ENCODE assay signal across 8 cellular contexts in the genomic region with DNA sequence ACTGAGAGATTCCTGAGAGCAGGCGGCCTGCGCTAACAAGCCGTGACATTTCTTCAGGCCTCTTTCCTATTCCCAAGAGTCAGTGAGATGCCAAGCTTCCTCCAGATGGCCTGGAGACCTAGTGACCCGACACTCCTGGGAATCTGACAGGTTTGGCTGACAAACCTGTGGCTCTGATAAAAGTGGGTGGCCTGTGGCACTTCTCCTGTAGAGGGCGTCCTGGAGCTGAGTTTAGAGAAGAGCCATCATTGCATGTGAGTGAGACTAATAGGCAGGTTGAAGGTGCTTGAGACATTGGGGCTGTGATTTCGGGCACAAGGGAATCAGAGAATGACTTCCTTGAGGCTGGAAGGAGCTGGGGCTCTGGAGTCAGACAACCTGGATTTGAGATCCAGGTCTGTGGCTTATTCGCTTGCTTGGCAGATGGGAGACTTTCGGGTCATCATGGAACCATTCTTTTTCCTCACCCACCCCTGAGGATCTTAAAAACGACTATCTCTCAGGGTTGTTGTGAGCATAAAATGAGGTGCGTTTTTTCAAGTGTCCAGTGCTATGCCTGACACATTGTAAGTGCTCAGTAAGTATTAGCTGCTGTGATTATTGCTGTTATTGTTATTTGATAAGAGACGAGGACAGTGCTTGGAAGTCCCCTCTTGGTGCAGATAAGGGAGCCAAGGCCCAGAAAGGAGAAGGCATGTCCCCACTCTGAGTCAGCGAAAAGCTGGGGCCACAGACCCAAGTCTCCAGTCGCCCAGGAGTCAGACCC.
DNase-seq lines count a peak whose midpoint lies in the region; ATAC-seq, FAIRE-seq and TF ChIP-seq lines count a peak whose summit lies in the region.

No MANE protein-coding gene starts in this region.

- no peak for TF ChIP-seq EP300 in esophagus muscularis mucosa (IDR thresholded peaks at IDR 0.05)

- no peaks in the 10 kb centered on the region for H3K9me3 ChIP-seq in keratinocyte (ENCODE audit: control insufficient read depth, low read depth, low read length)
- H3K9me3 ChIP-seq in esophagus muscularis mucosa: no peaks in the 10 kb centered on the region

- peak; percentile 45 for DNase-seq in activated CD8-positive, alpha-beta memory T cell treated with anti-CD3 and anti-CD28 coated beads, Interleukin-2, amount 10 ng/mL, durations not matched to agents 7 days and 5 days
- no peak for DNase-seq in activated CD8-positive, alpha-beta memory T cell treated with anti-CD3 and anti-CD28 coated beads, Interleukin-2, amount 50 U/mL, for 4 hours
- DNase-seq in KBM-7 (peak; percentile 67), keratinocyte (ENCODE audit: low read depth, low spot score) (no peak), C1 segment of cervical spinal cord (lab: John Stamatoyannopoulos, UW) (no peak), esophagus muscularis mucosa (ENCODE audit: extremely low spot score) (no peak)
- peak; percentile 42 for DNase-seq in activated CD4-positive, alpha-beta memory T cell treated with anti-CD3 and anti-CD28 coated beads, Interleukin-2, amount 10 ng/mL, durations not matched to agents 7 days and 5 days

- CTCF ChIA-PET in activated CD8-positive, alpha-beta memory T cell treated with anti-CD3 and anti-CD28 coated beads, Interleukin-2, amount 10 ng/mL, durations not matched to agents 7 days and 5 days (lab: Charles Lee): interaction anchor here (0.9 to 1.9 kb wide), 2 partner anchors 105 to 261 kb away, joined by 4 to 6 read pairs; no protein-coding TSS in a partner anchor
- CTCF ChIA-PET in activated CD4-positive, alpha-beta memory T cell treated with anti-CD3 and anti-CD28 coated beads, Interleukin-2, amount 10 ng/mL, durations not matched to agents 7 days and 5 days (lab: Charles Lee): interaction anchor here (2.4 kb wide), 1 partner anchor 261 kb away, joined by 9 read pairs; no protein-coding TSS in a partner anchor

- no peak for FAIRE-seq in keratinocyte (lab: Jason Lieb, UNC)

- no peaks in the 10 kb centered on the region for H4K20me1 ChIP-seq in keratinocyte (ENCODE audit: control insufficient read depth, extremely low read depth, insufficient read depth, low read length)

- dilution Hi-C loops in keratinocyte (cut with MboI; ENCODE audit: extremely low pct_ligation_motif_present, low sequenced_read_pairs): no loop called here

- TF ChIP-seq CTCF in keratinocyte (optimal IDR thresholded peaks at IDR 0.05 in 1 of 3, IDR thresholded peaks at IDR 0.05 in 1 of 3, conservative IDR thresholded peaks at IDR 0.05 in 1 of 3; ENCODE audit: extremely low read depth in 1 of 3, insufficient read depth in 2 of 3, low read length in 3 of 3): peak; percentile 73 to 77 (median 74)
- TF ChIP-seq CTCF in esophagus muscularis mucosa (IDR thresholded peaks at IDR 0.05): peak in 1 of 3 experiments; percentile 20

- H3K4me3 ChIP-seq in keratinocyte (ENCODE audit: control insufficient read depth in 2 of 3, extremely low read depth in 1 of 3, insufficient read depth in 2 of 3, low read depth in 1 of 3, low read length in 3 of 3) (no peak overlapping the region), esophagus muscularis mucosa (no peak overlapping the region)

- peak; percentile 39 for ATAC-seq in activated CD8-positive, alpha-beta memory T cell treated with anti-CD3 and anti-CD28 coated beads, Interleukin-2, amount 10 ng/mL, durations not matched to agents 7 days and 5 days
- no peak for ATAC-seq in GM18502 (IDR thresholded peaks at IDR 0.05; ENCODE audit: poor library complexity, unreplicated experiment)

- no peaks in the 10 kb centered on the region for H3K79me2 ChIP-seq in keratinocyte (ENCODE audit: control insufficient read depth, insufficient read depth, low read length)

- H3K27ac Mint-ChIP-seq in activated CD8-positive, alpha-beta memory T cell treated with anti-CD3 and anti-CD28 coated beads, Interleukin-2, amount 10 ng/mL, durations not matched to agents 7 days and 5 days: no peak overlapping the region
- no peak overlapping the region for H3K27ac Mint-ChIP-seq in activated CD4-positive, alpha-beta memory T cell treated with anti-CD3 and anti-CD28 coated beads, Interleukin-2, amount 10 ng/mL, durations not matched to agents 7 days and 5 days

- H3K27me3 ChIP-seq in keratinocyte (ENCODE audit: control insufficient read depth, extremely low read depth, insufficient read depth, low read length) (no peaks in the 10 kb centered on the region), esophagus muscularis mucosa (peaks cover 0 to 8% (median 0%) of the 10 kb centered on the region in 4 donors)

- intact Hi-C loops in esophagus muscularis mucosa (cut with DNase I): no loop called here

- in situ Hi-C loops in KBM-7 (cut with MboI; ENCODE audit: low pct_unique_long_range_greater_than_20kb, low sequenced_read_pairs): no loop called here

- H3K4me3 Mint-ChIP-seq in activated CD8-positive, alpha-beta memory T cell treated with anti-CD3 and anti-CD28 coated beads, Interleukin-2, amount 10 ng/mL, durations not matched to agents 7 days and 5 days: no peak overlapping the region
- no peak overlapping the region for H3K4me3 Mint-ChIP-seq in activated CD4-positive, alpha-beta memory T cell treated with anti-CD3 and anti-CD28 coated beads, Interleukin-2, amount 10 ng/mL, durations not matched to agents 7 days and 5 days

- H3K27me3 Mint-ChIP-seq in activated CD8-positive, alpha-beta memory T cell treated with anti-CD3 and anti-CD28 coated beads, Interleukin-2, amount 10 ng/mL, durations not matched to agents 7 days and 5 days: peaks cover 19% of the 10 kb centered on the region
- H3K27me3 Mint-ChIP-seq in activated CD4-positive, alpha-beta memory T cell treated with anti-CD3 and anti-CD28 coated beads, Interleukin-2, amount 10 ng/mL, durations not matched to agents 7 days and 5 days: peaks cover 15% of the 10 kb centered on the region

- H3K9ac ChIP-seq in keratinocyte (ENCODE audit: control insufficient read depth, extremely low read depth, insufficient read depth, low read length): no peak overlapping the region

- H3K9me3 Mint-ChIP-seq in activated CD8-positive, alpha-beta memory T cell treated with anti-CD3 and anti-CD28 coated beads, Interleukin-2, amount 10 ng/mL, durations not matched to agents 7 days and 5 days (ENCODE audit: low read depth): no peaks in the 10 kb centered on the region
- H3K9me3 Mint-ChIP-seq in activated CD4-positive, alpha-beta memory T cell treated with anti-CD3 and anti-CD28 coated beads, Interleukin-2, amount 10 ng/mL, durations not matched to agents 7 days and 5 days: no peaks in the 10 kb centered on the region

- H3K27ac ChIP-seq in keratinocyte (ENCODE audit: control insufficient read depth, insufficient read depth, low read length) (no peak overlapping the region), esophagus muscularis mucosa (replicated peaks in 1 of 4) (no peak overlapping the region)

- H3K9me1 ChIP-seq in keratinocyte (ENCODE audit: control insufficient read depth, extremely low read depth, insufficient read depth, low read length): no peaks in the 10 kb centered on the region

- no peak overlapping the region for H2AFZ ChIP-seq in keratinocyte (ENCODE audit: control insufficient read depth, low read length)

- no peaks in the 10 kb centered on the region for H3K36me3 ChIP-seq in keratinocyte (ENCODE audit: control insufficient read depth in 2 of 2, extremely low read depth in 1 of 2, insufficient read depth in 2 of 2, low read length in 2 of 2)
- H3K36me3 ChIP-seq in esophagus muscularis mucosa: no peaks in the 10 kb centered on the region

- H3K4me1 Mint-ChIP-seq in activated CD8-positive, alpha-beta memory T cell treated with anti-CD3 and anti-CD28 coated beads, Interleukin-2, amount 10 ng/mL, durations not matched to agents 7 days and 5 days: no peaks in the 10 kb centered on the region
- no peaks in the 10 kb centered on the region for H3K4me1 Mint-ChIP-seq in activated CD4-positive, alpha-beta memory T cell treated with anti-CD3 and anti-CD28 coated beads, Interleukin-2, amount 10 ng/mL, durations not matched to agents 7 days and 5 days

- no peak overlapping the region for H3K4me2 ChIP-seq in keratinocyte (ENCODE audit: control insufficient read depth, extremely low read depth, insufficient read depth, low read depth, low read length)

- WGBS in esophagus muscularis mucosa: 60% methylated on average over 13 of the region's 13 CpGs

- no peak for TF ChIP-seq POLR2A in esophagus muscularis mucosa (IDR thresholded peaks at IDR 0.05; ENCODE audit: low read depth)

- H3K36me3 Mint-ChIP-seq in activated CD8-positive, alpha-beta memory T cell treated with anti-CD3 and anti-CD28 coated beads, Interleukin-2, amount 10 ng/mL, durations not matched to agents 7 days and 5 days: no peaks in the 10 kb centered on the region
- H3K36me3 Mint-ChIP-seq in activated CD4-positive, alpha-beta memory T cell treated with anti-CD3 and anti-CD28 coated beads, Interleukin-2, amount 10 ng/mL, durations not matched to agents 7 days and 5 days (ENCODE audit: low read depth): no peaks in the 10 kb centered on the region

- POLR2A ChIA-PET in activated CD4-positive, alpha-beta memory T cell treated with anti-CD3 and anti-CD28 coated beads, Interleukin-2, amount 10 ng/mL, durations not matched to agents 7 days and 5 days (lab: Charles Lee): no interaction called here

- no peaks in the 10 kb centered on the region for H3K4me1 ChIP-seq in keratinocyte (ENCODE audit: control insufficient read depth, extremely low read depth, insufficient read depth, low read length)
- H3K4me1 ChIP-seq in esophagus muscularis mucosa: no peaks in the 10 kb centered on the region

Comparison
In these comparisons a context has a peak if more than half of its experiments do, and no peak if none do; other contexts are left out.
1. DNase-seq: peak in activated CD8-positive, alpha-beta memory T cell treated with anti-CD3 and anti-CD28 coated beads, Interleukin-2, amount 10 ng/mL, durations not matched to agents 7 days and 5 days (single experiment), KBM-7 (single experiment) and activated CD4-positive, alpha-beta memory T cell treated with anti-CD3 and anti-CD28 coated beads, Interleukin-2, amount 10 ng/mL, durations not matched to agents 7 days and 5 days (single experiment); none in activated CD8-positive, alpha-beta memory T cell treated with anti-CD3 and anti-CD28 coated beads, Interleukin-2, amount 50 U/mL, for 4 hours (single experiment), keratinocyte (single experiment), C1 segment of cervical spinal cord (0 of 14) and esophagus muscularis mucosa (single experiment).